1 cellular context compared by ENCODE assay signal in the genomic region with DNA sequence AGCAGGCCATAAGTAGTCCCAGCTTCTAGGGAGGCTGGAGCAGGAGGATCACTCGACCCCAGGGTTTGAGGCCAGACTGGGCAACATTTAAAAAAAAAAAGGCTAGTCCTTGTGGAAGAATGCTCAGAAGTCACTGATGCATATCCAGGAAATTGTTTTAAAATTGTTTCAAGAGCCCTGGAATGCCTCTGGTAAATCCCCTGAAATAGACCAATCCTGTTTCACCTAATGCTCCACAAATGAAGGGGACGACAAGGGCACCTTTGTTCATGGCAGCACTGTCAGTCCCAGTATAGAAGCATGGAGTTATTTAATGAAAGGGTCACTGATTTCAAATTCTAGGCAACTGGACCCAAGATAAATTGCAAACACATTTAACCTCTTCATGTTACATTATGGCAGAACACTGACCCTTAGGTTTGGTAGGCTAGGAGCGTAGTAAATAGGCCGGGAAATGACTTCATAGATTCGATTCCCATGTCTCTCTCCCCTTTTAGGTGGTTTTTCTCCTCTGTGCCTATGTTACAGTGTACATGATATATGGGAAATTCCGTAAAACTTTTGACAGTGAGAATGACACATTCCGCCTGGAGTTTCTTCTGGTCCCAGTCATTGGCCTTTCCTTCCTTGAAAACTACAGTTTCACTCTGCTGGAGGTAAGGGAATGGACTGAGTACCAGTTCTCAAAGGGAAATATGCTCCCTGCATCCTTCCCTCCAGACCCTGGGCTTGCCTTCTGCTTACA.
TF ChIP-seq lines count a peak whose summit lies in the region.

No MANE protein-coding gene starts in this region.

TF ChIP-seq in WTC11, 78 proteins besides CTCF, POLR2A, EP300 and RAD21 (continued from another document):
- TF ChIP-seq, protein P1, sequence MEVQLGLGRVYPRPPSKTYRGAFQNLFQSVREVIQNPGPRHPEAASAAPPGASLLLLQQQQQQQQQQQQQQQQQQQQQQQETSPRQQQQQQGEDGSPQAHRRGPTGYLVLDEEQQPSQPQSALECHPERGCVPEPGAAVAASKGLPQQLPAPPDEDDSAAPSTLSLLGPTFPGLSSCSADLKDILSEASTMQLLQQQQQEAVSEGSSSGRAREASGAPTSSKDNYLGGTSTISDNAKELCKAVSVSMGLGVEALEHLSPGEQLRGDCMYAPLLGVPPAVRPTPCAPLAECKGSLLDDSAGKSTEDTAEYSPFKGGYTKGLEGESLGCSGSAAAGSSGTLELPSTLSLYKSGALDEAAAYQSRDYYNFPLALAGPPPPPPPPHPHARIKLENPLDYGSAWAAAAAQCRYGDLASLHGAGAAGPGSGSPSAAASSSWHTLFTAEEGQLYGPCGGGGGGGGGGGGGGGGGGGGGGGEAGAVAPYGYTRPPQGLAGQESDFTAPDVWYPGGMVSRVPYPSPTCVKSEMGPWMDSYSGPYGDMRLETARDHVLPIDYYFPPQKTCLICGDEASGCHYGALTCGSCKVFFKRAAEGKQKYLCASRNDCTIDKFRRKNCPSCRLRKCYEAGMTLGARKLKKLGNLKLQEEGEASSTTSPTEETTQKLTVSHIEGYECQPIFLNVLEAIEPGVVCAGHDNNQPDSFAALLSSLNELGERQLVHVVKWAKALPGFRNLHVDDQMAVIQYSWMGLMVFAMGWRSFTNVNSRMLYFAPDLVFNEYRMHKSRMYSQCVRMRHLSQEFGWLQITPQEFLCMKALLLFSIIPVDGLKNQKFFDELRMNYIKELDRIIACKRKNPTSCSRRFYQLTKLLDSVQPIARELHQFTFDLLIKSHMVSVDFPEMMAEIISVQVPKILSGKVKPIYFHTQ (CRISPR knock-in tag; IDR thresholded peaks at IDR 0.05), result no peak
- TF ChIP-seq, protein P2, sequence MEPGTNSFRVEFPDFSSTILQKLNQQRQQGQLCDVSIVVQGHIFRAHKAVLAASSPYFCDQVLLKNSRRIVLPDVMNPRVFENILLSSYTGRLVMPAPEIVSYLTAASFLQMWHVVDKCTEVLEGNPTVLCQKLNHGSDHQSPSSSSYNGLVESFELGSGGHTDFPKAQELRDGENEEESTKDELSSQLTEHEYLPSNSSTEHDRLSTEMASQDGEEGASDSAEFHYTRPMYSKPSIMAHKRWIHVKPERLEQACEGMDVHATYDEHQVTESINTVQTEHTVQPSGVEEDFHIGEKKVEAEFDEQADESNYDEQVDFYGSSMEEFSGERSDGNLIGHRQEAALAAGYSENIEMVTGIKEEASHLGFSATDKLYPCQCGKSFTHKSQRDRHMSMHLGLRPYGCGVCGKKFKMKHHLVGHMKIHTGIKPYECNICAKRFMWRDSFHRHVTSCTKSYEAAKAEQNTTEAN (CRISPR knock-in tag; IDR thresholded peaks at IDR 0.05), result no peak
- TF ChIP-seq MYBL2 (CRISPR knock-in tag; IDR thresholded peaks at IDR 0.05) (no peak), MXD4 (CRISPR knock-in tag; IDR thresholded peaks at IDR 0.05; ENCODE audit: borderline replicate concordance) (no peak), KAT7 (CRISPR knock-in tag; IDR thresholded peaks at IDR 0.05; ENCODE audit: borderline replicate concordance) (no peak), GABPB1 (CRISPR knock-in tag; IDR thresholded peaks at IDR 0.05) (no peak), NFATC4 (CRISPR knock-in tag; IDR thresholded peaks at IDR 0.05) (no peak), ZNF138 (CRISPR knock-in tag; conservative IDR thresholded peaks at IDR 0.05) (no peak)
- TF ChIP-seq, protein P3, sequence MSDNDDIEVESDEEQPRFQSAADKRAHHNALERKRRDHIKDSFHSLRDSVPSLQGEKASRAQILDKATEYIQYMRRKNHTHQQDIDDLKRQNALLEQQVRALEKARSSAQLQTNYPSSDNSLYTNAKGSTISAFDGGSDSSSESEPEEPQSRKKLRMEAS (CRISPR knock-in tag; IDR thresholded peaks at IDR 0.05), result no peak
- TF ChIP-seq, protein P4, sequence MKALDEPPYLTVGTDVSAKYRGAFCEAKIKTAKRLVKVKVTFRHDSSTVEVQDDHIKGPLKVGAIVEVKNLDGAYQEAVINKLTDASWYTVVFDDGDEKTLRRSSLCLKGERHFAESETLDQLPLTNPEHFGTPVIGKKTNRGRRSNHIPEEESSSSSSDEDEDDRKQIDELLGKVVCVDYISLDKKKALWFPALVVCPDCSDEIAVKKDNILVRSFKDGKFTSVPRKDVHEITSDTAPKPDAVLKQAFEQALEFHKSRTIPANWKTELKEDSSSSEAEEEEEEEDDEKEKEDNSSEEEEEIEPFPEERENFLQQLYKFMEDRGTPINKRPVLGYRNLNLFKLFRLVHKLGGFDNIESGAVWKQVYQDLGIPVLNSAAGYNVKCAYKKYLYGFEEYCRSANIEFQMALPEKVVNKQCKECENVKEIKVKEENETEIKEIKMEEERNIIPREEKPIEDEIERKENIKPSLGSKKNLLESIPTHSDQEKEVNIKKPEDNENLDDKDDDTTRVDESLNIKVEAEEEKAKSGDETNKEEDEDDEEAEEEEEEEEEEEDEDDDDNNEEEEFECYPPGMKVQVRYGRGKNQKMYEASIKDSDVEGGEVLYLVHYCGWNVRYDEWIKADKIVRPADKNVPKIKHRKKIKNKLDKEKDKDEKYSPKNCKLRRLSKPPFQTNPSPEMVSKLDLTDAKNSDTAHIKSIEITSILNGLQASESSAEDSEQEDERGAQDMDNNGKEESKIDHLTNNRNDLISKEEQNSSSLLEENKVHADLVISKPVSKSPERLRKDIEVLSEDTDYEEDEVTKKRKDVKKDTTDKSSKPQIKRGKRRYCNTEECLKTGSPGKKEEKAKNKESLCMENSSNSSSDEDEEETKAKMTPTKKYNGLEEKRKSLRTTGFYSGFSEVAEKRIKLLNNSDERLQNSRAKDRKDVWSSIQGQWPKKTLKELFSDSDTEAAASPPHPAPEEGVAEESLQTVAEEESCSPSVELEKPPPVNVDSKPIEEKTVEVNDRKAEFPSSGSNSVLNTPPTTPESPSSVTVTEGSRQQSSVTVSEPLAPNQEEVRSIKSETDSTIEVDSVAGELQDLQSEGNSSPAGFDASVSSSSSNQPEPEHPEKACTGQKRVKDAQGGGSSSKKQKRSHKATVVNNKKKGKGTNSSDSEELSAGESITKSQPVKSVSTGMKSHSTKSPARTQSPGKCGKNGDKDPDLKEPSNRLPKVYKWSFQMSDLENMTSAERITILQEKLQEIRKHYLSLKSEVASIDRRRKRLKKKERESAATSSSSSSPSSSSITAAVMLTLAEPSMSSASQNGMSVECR (CRISPR knock-in tag; IDR thresholded peaks at IDR 0.05; ENCODE audit: borderline replicate concordance), result no peak
